Comparison of ENCODE assay signal across 26 cellular contexts in genomic region chr3:184616416-184616815, GRCh38. TPM values are rescaled to one million over a fixed set of nuclear protein-coding genes. Genes with fewer than 3 reads are reported as not detected.
A peak's percentile ranks its signal among the peaks of the same experiment; 100 is the strongest.
DNase-seq lines count a peak whose midpoint lies in the region; ATAC-seq, FAIRE-seq and TF ChIP-seq lines count a peak whose summit lies in the region.
"Had no signal": no experiment of that assay in that cellular context is flagged by ENCODE, and none has a peak within 500 bp of the region (broad histone marks: within the 10 kb centered on the region; RNA-seq: fewer than 3 reads in every experiment).

No MANE protein-coding gene starts in this region.

- WGBS in small intestine, 3 donors, result 77 to 88% (median 81%) methylated on average over 5 of the region's 5 CpGs

- H3K27ac ChIP-seq in small intestine (ENCODE audit: low read depth in 1 of 2, low read length in 1 of 2), result no peak overlapping the region
- H3K27ac ChIP-seq: A549; BLaER1 treated with 17β-estradiol and CSF1 and Interleukin-3, amounts not matched to agents 10 nM and 100 nM; GM23248; SJCRH30 had no signal

- peak overlapping the region; percentile 74 for H3K27ac Mint-ChIP-seq in nephron progenitor cell
- H3K27ac Mint-ChIP-seq: CD4-positive, alpha-beta T cell; HFFc6 had no signal

- H3K4me3 Mint-ChIP-seq in nephron progenitor cell, result no peak overlapping the region
- H3K4me3 Mint-ChIP-seq: CD4-positive, alpha-beta T cell; HFFc6 had no signal

- H3K36me3 ChIP-seq in small intestine (ENCODE audit: control insufficient read depth in 2 of 2, insufficient read depth in 2 of 2, low read length in 2 of 2), result no peaks in the 10 kb centered on the region
- H3K36me3 ChIP-seq: BLaER1 treated with 17β-estradiol and CSF1 and Interleukin-3, amounts not matched to agents 10 nM and 100 nM; MG63; SJCRH30 had no signal

- H3K9me3 ChIP-seq in small intestine (ENCODE audit: control insufficient read depth, low read depth), result no peaks in the 10 kb centered on the region
- H3K9me3 ChIP-seq: A549; BLaER1 treated with 17β-estradiol and CSF1 and Interleukin-3, amounts not matched to agents 10 nM and 100 nM; MG63; SJCRH30 had no signal

- ATAC-seq in HG03565 (IDR thresholded peaks at IDR 0.05; ENCODE audit: unreplicated experiment), result no peak
- ATAC-seq: A549, PC-3 had no signal

- no peaks in the 10 kb centered on the region for H3K36me3 Mint-ChIP-seq in nephron progenitor cell (ENCODE audit: low read depth)

- in situ Hi-C loops in SK-MEL-5 (cut with HindIII; ENCODE audit: low pct_unique_long_range_greater_than_20kb, low sequenced_read_pairs), result no loop called here

- peak; percentile 59 for FAIRE-seq in urothelium cell line (lab: Jason Lieb, UNC)
- FAIRE-seq in small intestine (lab: Jason Lieb, UNC), result no peak
- FAIRE-seq: A549, GM18507 had no signal

- no peaks in the 10 kb centered on the region for H3K27me3 ChIP-seq in small intestine (ENCODE audit: control insufficient read depth in 2 of 2, insufficient read depth in 2 of 2, low read length in 2 of 2)
- H3K27me3 ChIP-seq: BLaER1 treated with 17β-estradiol and CSF1 and Interleukin-3, amounts not matched to agents 10 nM and 100 nM; MG63; SJCRH30 had no signal

- no peak overlapping the region for H3K4me3 ChIP-seq in small intestine (ENCODE audit: low read depth in 1 of 2, low read length in 2 of 2)
- H3K4me3 ChIP-seq: A549; BLaER1 treated with 17β-estradiol and CSF1 and Interleukin-3, amounts not matched to agents 10 nM and 100 nM; GM23248; MG63; SJCRH30 had no signal

- peaks cover 3% of the 10 kb centered on the region for H3K9me3 Mint-ChIP-seq in nephron progenitor cell
- H3K9me3 Mint-ChIP-seq: CD4-positive, alpha-beta T cell; HFFc6 had no signal

- H3K27me3 Mint-ChIP-seq in nephron progenitor cell (ENCODE audit: low read depth, poor library complexity), result peaks cover 65% of the 10 kb centered on the region
- H3K27me3 Mint-ChIP-seq: CD4-positive, alpha-beta T cell had no signal

- peaks cover 67% of the 10 kb centered on the region for H3K4me1 Mint-ChIP-seq in nephron progenitor cell

- TF ChIP-seq CTCF in nephron progenitor cell (IDR thresholded peaks at IDR 0.05), result no peak

- DNase-seq in SK-MEL-5 (ENCODE audit: low read depth, low spot score) (peak; percentile 41), ecto neural progenitor cell (ENCODE audit: low spot score) (peak; percentile 37), nephron progenitor cell (no peak), urothelium cell line (ENCODE audit: low spot score) (no peak), small intestine (no peak), SW 1271 (lab: John Stamatoyannopoulos, UW) (no peak)
- DNase-seq: AML-193; CD4-positive, alpha-beta T cell; COR-L47; DMS53; GM23248; H7; HFFc6; KG1; MG63; NCI-H1105 treated with DMSO at 0.1 percent for 48 hours; NCI-H146; NCI-H2029; NCI-H524 treated with DMSO at 0.1 percent for 48 hours; NCI-H774; PC-3; SJCRH30 had no signal

- H3K4me1 ChIP-seq in small intestine (ENCODE audit: control insufficient read depth in 2 of 2, insufficient read depth in 1 of 2, low read depth in 1 of 2, low read length in 1 of 2), result peaks cover 0 to 11% of the 10 kb centered on the region in 2 donors
- H3K4me1 ChIP-seq: A549, SJCRH30 had no signal

RNA-seq across cellular contexts. Expression of gene EPHB3, which starts 54.8 kb away (rescaled TPM):
- total RNA-seq in SK-MEL-5 (2014; rRNA removed; shearing (Covaris generic)), result 0.37 and 0.67 TPM in 2 replicates
- 1.8 and 2.1 TPM in 2 replicates for polyA plus RNA-seq in SK-MEL-5 (2015; cell fraction: cytosol; rRNA removed)
- 3.2 TPM in 2 replicates for polyA plus RNA-seq in SK-MEL-5 (2015; cell fraction: nucleus; rRNA removed)
- polyA plus RNA-seq in small intestine, result 10 to 100 TPM in 1 of 3 donors, under 1 TPM in 2; 0.27 to 16.7 (median 0.67) TPM

Comparison
In these comparisons a context has a peak if more than half of its experiments do, and no peak if none do; other contexts are left out.
1. DNase-seq: peak in SK-MEL-5 (single experiment) and ecto neural progenitor cell (single experiment); none in nephron progenitor cell (single experiment), urothelium cell line (single experiment), small intestine (single experiment) and SW 1271 (0 of 2).